10 cellular contexts compared by ENCODE assay signal in the genomic region with DNA sequence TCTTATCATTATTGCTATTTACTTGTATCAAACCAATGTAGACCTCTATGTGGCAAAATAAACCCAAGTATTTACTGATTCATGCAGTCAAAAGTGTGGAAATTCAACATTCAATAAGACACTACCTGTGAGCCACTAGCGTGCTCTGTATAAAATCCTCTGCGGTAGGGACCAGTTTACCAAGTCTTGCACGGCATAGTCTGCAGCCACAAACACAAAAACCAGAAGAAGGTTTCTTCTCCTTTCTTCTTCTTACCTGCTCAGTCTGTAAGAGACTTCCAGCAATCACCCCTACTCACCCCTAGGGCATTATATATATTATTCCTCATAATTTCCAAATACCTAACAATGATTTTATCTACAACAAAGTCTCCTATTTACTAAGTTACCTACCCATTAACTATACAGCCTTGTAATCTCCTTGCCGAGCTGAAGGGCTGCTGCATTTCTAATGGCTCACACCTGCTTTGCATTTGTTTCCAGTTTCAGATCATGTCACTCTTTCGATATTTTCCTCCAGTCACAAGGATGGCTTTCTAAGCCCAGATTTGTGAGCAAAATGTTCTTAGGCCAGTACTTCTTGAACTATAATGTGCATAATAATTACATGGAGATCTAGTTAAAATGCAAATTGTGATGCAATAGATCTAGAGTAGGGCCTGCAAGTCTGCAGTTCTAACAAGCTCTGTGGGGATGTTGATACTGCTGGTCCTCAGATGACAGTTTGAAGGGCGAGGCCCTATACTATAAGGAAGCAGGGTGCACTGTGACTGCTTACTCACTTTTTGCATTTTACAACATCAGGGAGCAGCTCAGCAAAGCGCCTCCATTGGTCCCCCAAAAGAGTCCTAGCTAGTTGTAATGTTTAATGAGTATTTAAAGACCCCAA.
DNase-seq lines count a peak whose midpoint lies in the region; ATAC-seq lines count a peak whose summit lies in the region.
"Had no signal": no experiment of that assay in that cellular context is flagged by ENCODE, and none has a peak within 500 bp of the region (broad histone marks: within the 10 kb centered on the region; RNA-seq: fewer than 3 reads in every experiment).

No MANE protein-coding gene starts in this region.

- ATAC-seq in GM18909 (IDR thresholded peaks at IDR 0.05; ENCODE audit: poor library complexity, unreplicated experiment) = peak; percentile 99
- peak; percentile 97 for ATAC-seq in GM21786 (IDR thresholded peaks at IDR 0.05; ENCODE audit: unreplicated experiment)
- peak; percentile 99 for ATAC-seq in HG03280 (IDR thresholded peaks at IDR 0.05; ENCODE audit: unreplicated experiment)
- ATAC-seq in memory B cell (ENCODE audit: low read depth) = peak; percentile 56

- H3K9me3 Mint-ChIP-seq in memory B cell = no peaks in the 10 kb centered on the region
- H3K9me3 Mint-ChIP-seq in T-helper 2 cell treated with Interferon-gamma antibody and Interleukin-4, amounts not matched to agents 5 μg/mL and 100 μg/mL, for 36 hours = no peaks in the 10 kb centered on the region
- H3K9me3 Mint-ChIP-seq: dendritic cell treated with granulocyte-macrophage colony-stimulating factor and Interleukin-4, amounts not matched to agents 40 ng/mL and 50 ng/mL, for 4 days had no signal

- H3K27ac Mint-ChIP-seq in memory B cell = no peak overlapping the region
- no peak overlapping the region for H3K27ac Mint-ChIP-seq in T-helper 2 cell treated with Interferon-gamma antibody and Interleukin-4, amounts not matched to agents 5 μg/mL and 100 μg/mL, for 36 hours
- H3K27ac Mint-ChIP-seq: dendritic cell treated with granulocyte-macrophage colony-stimulating factor and Interleukin-4, amounts not matched to agents 40 ng/mL and 50 ng/mL, for 4 days had no signal

- peaks cover 16% of the 10 kb centered on the region for H3K4me1 Mint-ChIP-seq in memory B cell
- H3K4me1 Mint-ChIP-seq in T-helper 2 cell treated with Interferon-gamma antibody and Interleukin-4, amounts not matched to agents 5 μg/mL and 100 μg/mL, for 36 hours (ENCODE audit: low read depth) = no peaks in the 10 kb centered on the region

- DNase-seq in memory B cell (ENCODE audit: low spot score in 2 of 2) (no peak), NCI-H128 (lab: John Stamatoyannopoulos, UW; ENCODE audit: unreplicated experiment) (no peak), hypothalamus (lab: John Stamatoyannopoulos, UW) (no peak)
- DNase-seq in T-helper 2 cell treated with Interferon-gamma antibody and Interleukin-4, amounts not matched to agents 5 μg/mL and 100 μg/mL, for 36 hours (ENCODE audit: low spot score) = no peak
- no peak for DNase-seq in stimulated activated naive CD4-positive, alpha-beta T cell (lab: John Stamatoyannopoulos, UW)
- DNase-seq: head of caudate nucleus had no signal

- no peaks in the 10 kb centered on the region for H3K36me3 Mint-ChIP-seq in memory B cell
- H3K36me3 Mint-ChIP-seq in T-helper 2 cell treated with Interferon-gamma antibody and Interleukin-4, amounts not matched to agents 5 μg/mL and 100 μg/mL, for 36 hours (ENCODE audit: low read depth) = no peaks in the 10 kb centered on the region

- H3K27me3 Mint-ChIP-seq in memory B cell = no peaks in the 10 kb centered on the region
- no peaks in the 10 kb centered on the region for H3K27me3 Mint-ChIP-seq in T-helper 2 cell treated with Interferon-gamma antibody and Interleukin-4, amounts not matched to agents 5 μg/mL and 100 μg/mL, for 36 hours (ENCODE audit: low read depth)
- H3K27me3 Mint-ChIP-seq: dendritic cell treated with granulocyte-macrophage colony-stimulating factor and Interleukin-4, amounts not matched to agents 40 ng/mL and 50 ng/mL, for 4 days had no signal

- peak overlapping the region; percentile 30 for H3K4me3 Mint-ChIP-seq in memory B cell
- no peak overlapping the region for H3K4me3 Mint-ChIP-seq in T-helper 2 cell treated with Interferon-gamma antibody and Interleukin-4, amounts not matched to agents 5 μg/mL and 100 μg/mL, for 36 hours
- H3K4me3 Mint-ChIP-seq: dendritic cell treated with granulocyte-macrophage colony-stimulating factor and Interleukin-4, amounts not matched to agents 40 ng/mL and 50 ng/mL, for 4 days had no signal
